Comparison of ENCODE assay signal across 22 cellular contexts in genomic region chr20:36130316-36130865, GRCh38. TPM values are rescaled to one million over a fixed set of nuclear protein-coding genes. Genes with fewer than 3 reads are reported as not detected.
"Had no signal": no experiment of that assay in that cellular context is flagged by ENCODE, and none has a peak within 500 bp of the region (broad histone marks: within the 10 kb centered on the region; RNA-seq: fewer than 3 reads in every experiment).

No MANE protein-coding gene starts in this region.

- H3K4me1 Mint-ChIP-seq: activated CD4-positive, alpha-beta memory T cell treated with anti-CD3 and anti-CD28 coated beads, Interleukin-2, amount 10 ng/mL, durations not matched to agents 7 days and 5 days; activated CD4-positive, alpha-beta T cell treated with anti-CD3 and anti-CD28 coated beads, Interleukin-2, amount 10 ng/mL, durations not matched to agents 24 days and 14 days; activated naive CD4-positive, alpha-beta T cell treated with anti-CD3 and anti-CD28 coated beads, Interleukin-2, amount 10 ng/mL, durations not matched to agents 7 days and 5 days; nephron had no signal

- ATAC-seq: gastrocnemius medialis; stimulated activated memory B cell treated with anti-CD40 and anti-IgM and Interleukin-4, amounts not matched to agents 10 μg/mL and 1 μg/mL and 100 μg/mL, for 72 hours had no signal

- H3K27me3 ChIP-seq: gastrocnemius medialis, right lobe of liver, testis had no signal

- H3K27me3 Mint-ChIP-seq: activated CD4-positive, alpha-beta T cell treated with anti-CD3 and anti-CD28 coated beads, Interleukin-2, amount 10 ng/mL, durations not matched to agents 24 days and 14 days; stimulated activated memory B cell treated with anti-CD40 and anti-IgM and Interleukin-4, amounts not matched to agents 10 μg/mL and 1 μg/mL and 100 μg/mL, for 72 hours; type B pancreatic cell had no signal

- H3K36me3 ChIP-seq: gastrocnemius medialis, right lobe of liver had no signal

- H3K9me3 Mint-ChIP-seq: activated CD4-positive, alpha-beta memory T cell treated with anti-CD3 and anti-CD28 coated beads, Interleukin-2, amount 10 ng/mL, durations not matched to agents 7 days and 5 days; activated CD4-positive, alpha-beta T cell treated with anti-CD3 and anti-CD28 coated beads, Interleukin-2, amount 10 ng/mL, durations not matched to agents 24 days and 14 days; activated naive CD4-positive, alpha-beta T cell treated with anti-CD3 and anti-CD28 coated beads, Interleukin-2, amount 10 ng/mL, durations not matched to agents 7 days and 5 days; dendritic cell treated with granulocyte-macrophage colony-stimulating factor and Interleukin-4, amounts not matched to agents 40 ng/mL and 50 ng/mL, for 4 days; memory B cell; nephron; stimulated activated memory B cell treated with anti-CD40 and anti-IgM and Interleukin-4, amounts not matched to agents 10 μg/mL and 1 μg/mL and 100 μg/mL, for 72 hours; type B pancreatic cell had no signal

- H3K4me3 ChIP-seq: gastrocnemius medialis, right lobe of liver, testis had no signal

- H3K79me2 ChIP-seq: parathyroid adenoma had no signal

- H3K27ac ChIP-seq: gastrocnemius medialis, parathyroid adenoma, right lobe of liver, testis had no signal

- H3K9ac ChIP-seq: parathyroid adenoma had no signal

- H3K36me3 Mint-ChIP-seq: activated naive CD4-positive, alpha-beta T cell treated with anti-CD3 and anti-CD28 coated beads, Interleukin-2, amount 10 ng/mL, durations not matched to agents 7 days and 5 days; brain; memory B cell; stimulated activated memory B cell treated with anti-CD40 and anti-IgM and Interleukin-4, amounts not matched to agents 10 μg/mL and 1 μg/mL and 100 μg/mL, for 72 hours; type B pancreatic cell had no signal

- H2AFZ ChIP-seq: parathyroid adenoma had no signal

- H3K4me3 Mint-ChIP-seq: activated CD4-positive, alpha-beta memory T cell treated with anti-CD3 and anti-CD28 coated beads, Interleukin-2, amount 10 ng/mL, durations not matched to agents 7 days and 5 days; activated CD4-positive, alpha-beta T cell treated with anti-CD3 and anti-CD28 coated beads, Interleukin-2, amount 10 ng/mL, durations not matched to agents 24 days and 14 days; activated naive CD4-positive, alpha-beta T cell treated with anti-CD3 and anti-CD28 coated beads, Interleukin-2, amount 10 ng/mL, durations not matched to agents 7 days and 5 days; brain; dendritic cell treated with granulocyte-macrophage colony-stimulating factor and Interleukin-4, amounts not matched to agents 40 ng/mL and 50 ng/mL, for 4 days; memory B cell; nephron; stimulated activated memory B cell treated with anti-CD40 and anti-IgM and Interleukin-4, amounts not matched to agents 10 μg/mL and 1 μg/mL and 100 μg/mL, for 72 hours; type B pancreatic cell had no signal

- H3K27ac Mint-ChIP-seq: activated CD4-positive, alpha-beta memory T cell treated with anti-CD3 and anti-CD28 coated beads, Interleukin-2, amount 10 ng/mL, durations not matched to agents 7 days and 5 days; activated CD4-positive, alpha-beta T cell treated with anti-CD3 and anti-CD28 coated beads, Interleukin-2, amount 10 ng/mL, durations not matched to agents 24 days and 14 days; activated naive CD4-positive, alpha-beta T cell treated with anti-CD3 and anti-CD28 coated beads, Interleukin-2, amount 10 ng/mL, durations not matched to agents 7 days and 5 days; dendritic cell treated with granulocyte-macrophage colony-stimulating factor and Interleukin-4, amounts not matched to agents 40 ng/mL and 50 ng/mL, for 4 days; memory B cell; nephron; stimulated activated memory B cell treated with anti-CD40 and anti-IgM and Interleukin-4, amounts not matched to agents 10 μg/mL and 1 μg/mL and 100 μg/mL, for 72 hours; type B pancreatic cell had no signal

- DNase-seq: activated CD4-positive, alpha-beta memory T cell treated with anti-CD3 and anti-CD28 coated beads, Interleukin-2, amount 10 ng/mL, durations not matched to agents 7 days and 5 days; activated CD4-positive, alpha-beta T cell treated with anti-CD3 and anti-CD28 coated beads, Interleukin-2, amount 10 ng/mL, durations not matched to agents 24 days and 14 days; activated effector memory CD4-positive, alpha-beta T cell treated with anti-CD3 and anti-CD28 coated beads, Interleukin-2, amount 50 U/mL, for 16 hours; activated naive CD4-positive, alpha-beta T cell treated with anti-CD3 and anti-CD28 coated beads, Interleukin-2, amount 10 ng/mL, durations not matched to agents 7 days and 5 days; anterior cingulate cortex; effector CD8-positive, alpha-beta T cell; gastrocnemius medialis; head of caudate nucleus; islet precursor cell; left cardiac atrium; right lobe of liver; small intestine; stimulated activated CD4-positive, alpha-beta T cell treated with anti-CD3 and anti-CD28 coated beads, Interleukin-2, amount 100 ng/mL, for 24 hours; testis had no signal

- H3K9me3 ChIP-seq: gastrocnemius medialis, right lobe of liver, testis had no signal

RNA-seq across cellular contexts. Expression of gene EPB41L1, which starts 24.1 kb away (rescaled TPM):
- total RNA-seq: T-helper 2 cell treated with Interferon-gamma antibody and Interleukin-4, amounts not matched to agents 100 ng/mL and 5 ng/mL, for 36 hours had no signal
